21 cellular contexts compared by ENCODE assay signal in genomic region chr19:7706662-7707454, GRCh38. TPM values are rescaled to one million over a fixed set of nuclear protein-coding genes. Genes with fewer than 3 reads are reported as not detected.
A peak's percentile ranks its signal among the peaks of the same experiment; 100 is the strongest.
DNase-seq lines count a peak whose midpoint lies in the region; ATAC-seq and FAIRE-seq lines count a peak whose summit lies in the region.
"Had no signal": no experiment of that assay in that cellular context is flagged by ENCODE, and none has a peak within 500 bp of the region (broad histone marks: within the 10 kb centered on the region; RNA-seq: fewer than 3 reads in every experiment).

No MANE protein-coding gene starts in this region.

- no peaks in the 10 kb centered on the region for H3K27me3 Mint-ChIP-seq in CD8-positive, alpha-beta memory T cell
- H3K27me3 Mint-ChIP-seq in activated naive CD8-positive, alpha-beta T cell treated with anti-CD3 and anti-CD28 coated beads, Interleukin-2, amount 10 ng/mL, durations not matched to agents 7 days and 5 days = peaks cover 11% of the 10 kb centered on the region
- peaks cover 0 to 20% (median 0%) of the 10 kb centered on the region in 5 donors for H3K27me3 Mint-ChIP-seq in naive thymus-derived CD4-positive, alpha-beta T cell

- H3K27ac Mint-ChIP-seq in CD8-positive, alpha-beta memory T cell = peak overlapping the region; percentile 10 to 96 (median 94)
- H3K27ac Mint-ChIP-seq in activated naive CD8-positive, alpha-beta T cell treated with anti-CD3 and anti-CD28 coated beads, Interleukin-2, amount 10 ng/mL, durations not matched to agents 7 days and 5 days = peak overlapping the region; percentile 55
- peak overlapping the region; percentile 47 to 100 (median 97) for H3K27ac Mint-ChIP-seq in naive thymus-derived CD4-positive, alpha-beta T cell

- peak overlapping the region; percentile 46; the same call in 1 of the 2 replicates for H3K27ac ChIP-seq in BLaER1
- no peak overlapping the region for H3K27ac ChIP-seq in CD8-positive, alpha-beta memory T cell (ENCODE audit: low read depth, low read length)
- peak overlapping the region; percentile 79 for H3K27ac ChIP-seq in naive thymus-derived CD4-positive, alpha-beta T cell (ENCODE audit: low read depth, low read length)
- H3K27ac ChIP-seq: brain microvascular endothelial cell, SJCRH30 had no signal

- POLR2A ChIA-PET in CD8-positive, alpha-beta memory T cell (lab: Charles Lee) = interaction anchor here (1.6 kb wide), 1 partner anchor 26 kb away, joined by 4 read pairs; the partner anchor contains the start of gene TRAPPC5
- POLR2A ChIA-PET in activated naive CD8-positive, alpha-beta T cell treated with anti-CD3 and anti-CD28 coated beads, Interleukin-2, amount 10 ng/mL, durations not matched to agents 7 days and 5 days (lab: Charles Lee) = interaction anchor here (0.7 kb wide), 1 partner anchor 21 kb away, joined by 3 read pairs; no protein-coding TSS in a partner anchor
- POLR2A ChIA-PET in naive thymus-derived CD4-positive, alpha-beta T cell (lab: Charles Lee) = interaction anchor here (1.0 to 3.1 kb wide), 6 partner anchors 20 to 77 kb away, joined by 3 to 16 read pairs (median 7); partner anchors contain the start of genes PET100, TRAPPC5 and XAB2

- CTCF ChIA-PET in CD8-positive, alpha-beta memory T cell (lab: Charles Lee) = interaction anchor here (1.4 to 1.9 kb wide), 2 partner anchors 26 to 93 kb away, joined by 3 to 10 read pairs; partner anchors contain the start of gene TRAPPC5
- CTCF ChIA-PET in naive thymus-derived CD4-positive, alpha-beta T cell (lab: Charles Lee) = interaction anchor here (0.6 to 2.0 kb wide), 2 partner anchors 26 to 270 kb away, joined by 3 to 15 read pairs; partner anchors contain the start of gene TRAPPC5

- H4K20me1 ChIP-seq in BLaER1 = no peaks in the 10 kb centered on the region

- H3K4me3 ChIP-seq in BLaER1 = no peak overlapping the region
- no peak overlapping the region for H3K4me3 ChIP-seq in CD8-positive, alpha-beta memory T cell (ENCODE audit: low read length)
- peak overlapping the region; percentile 34 for H3K4me3 ChIP-seq in naive thymus-derived CD4-positive, alpha-beta T cell (ENCODE audit: low read length)
- no peak overlapping the region for H3K4me3 ChIP-seq in MG63
- H3K4me3 ChIP-seq: SJCRH30 had no signal

- H3K36me3 ChIP-seq in BLaER1 = no peaks in the 10 kb centered on the region
- H3K36me3 ChIP-seq in CD8-positive, alpha-beta memory T cell (ENCODE audit: insufficient read depth, low read length) = no peaks in the 10 kb centered on the region
- H3K36me3 ChIP-seq in naive thymus-derived CD4-positive, alpha-beta T cell (ENCODE audit: control insufficient read depth in 2 of 3, insufficient read depth in 3 of 3, low read length in 3 of 3) = no peaks in the 10 kb centered on the region
- H3K36me3 ChIP-seq in MG63 = no peaks in the 10 kb centered on the region
- H3K36me3 ChIP-seq: brain microvascular endothelial cell, SJCRH30 had no signal

- peak overlapping the region; percentile 45; the same call in 1 of the 2 replicates for H3K9ac ChIP-seq in BLaER1

- no peaks in the 10 kb centered on the region for H3K27me3 ChIP-seq in BLaER1
- H3K27me3 ChIP-seq in CD8-positive, alpha-beta memory T cell (ENCODE audit: insufficient read depth, low read length, poor library complexity, severe bottlenecking) = no peaks in the 10 kb centered on the region
- no peaks in the 10 kb centered on the region for H3K27me3 ChIP-seq in naive thymus-derived CD4-positive, alpha-beta T cell (ENCODE audit: control insufficient read depth in 2 of 2, insufficient read depth in 2 of 2, low read length in 2 of 2)
- peaks cover 21% of the 10 kb centered on the region for H3K27me3 ChIP-seq in MG63
- H3K27me3 ChIP-seq: brain microvascular endothelial cell, SJCRH30 had no signal

- no peaks in the 10 kb centered on the region for H3K9me3 Mint-ChIP-seq in CD8-positive, alpha-beta memory T cell
- H3K9me3 Mint-ChIP-seq in activated naive CD8-positive, alpha-beta T cell treated with anti-CD3 and anti-CD28 coated beads, Interleukin-2, amount 10 ng/mL, durations not matched to agents 7 days and 5 days = no peaks in the 10 kb centered on the region
- peaks cover 0 to 3% (median 0%) of the 10 kb centered on the region in 11 donors for H3K9me3 Mint-ChIP-seq in naive thymus-derived CD4-positive, alpha-beta T cell
- H3K9me3 Mint-ChIP-seq: immature natural killer cell had no signal

- H3K4me3 Mint-ChIP-seq in CD8-positive, alpha-beta memory T cell = peak overlapping the region in 6 of 7 donors; percentile 1 to 88 (median 74)
- H3K4me3 Mint-ChIP-seq in activated naive CD8-positive, alpha-beta T cell treated with anti-CD3 and anti-CD28 coated beads, Interleukin-2, amount 10 ng/mL, durations not matched to agents 7 days and 5 days = peak overlapping the region; percentile 70
- H3K4me3 Mint-ChIP-seq in naive thymus-derived CD4-positive, alpha-beta T cell = peak overlapping the region; percentile 38 to 91 (median 78)

- no peak for FAIRE-seq in frontal cortex (lab: Jason Lieb, UNC)

- intact Hi-C loops in naive thymus-derived CD4-positive, alpha-beta T cell (cut with micrococcal nuclease) = no loop called here

- peaks cover 87% of the 10 kb centered on the region for H3K4me1 ChIP-seq in BLaER1
- H3K4me1 ChIP-seq in CD8-positive, alpha-beta memory T cell (ENCODE audit: insufficient read depth, low read length) = peaks cover 44% of the 10 kb centered on the region
- peaks cover 22 to 38% of the 10 kb centered on the region in 2 donors for H3K4me1 ChIP-seq in naive thymus-derived CD4-positive, alpha-beta T cell (ENCODE audit: control insufficient read depth in 2 of 2, insufficient read depth in 2 of 2, low read length in 2 of 2)
- H3K4me1 ChIP-seq: SJCRH30 had no signal

- H3K4me1 Mint-ChIP-seq in CD8-positive, alpha-beta memory T cell = peaks cover 24 to 45% (median 32%) of the 10 kb centered on the region in 3 donors
- peaks cover 25% of the 10 kb centered on the region for H3K4me1 Mint-ChIP-seq in activated naive CD8-positive, alpha-beta T cell treated with anti-CD3 and anti-CD28 coated beads, Interleukin-2, amount 10 ng/mL, durations not matched to agents 7 days and 5 days
- peaks cover 27 to 74% (median 57%) of the 10 kb centered on the region in 7 donors for H3K4me1 Mint-ChIP-seq in naive thymus-derived CD4-positive, alpha-beta T cell

- peak overlapping the region; percentile 88 for H3K4me2 ChIP-seq in BLaER1

- DNase-seq in CD8-positive, alpha-beta memory T cell = no peak
- DNase-seq in activated naive CD8-positive, alpha-beta T cell treated with anti-CD3 and anti-CD28 coated beads, Interleukin-2, amount 10 ng/mL, durations not matched to agents 7 days and 5 days = no peak
- DNase-seq in naive thymus-derived CD4-positive, alpha-beta T cell = no peak
- DNase-seq in frontal cortex (ENCODE audit: low spot score in 2 of 2) = no peak
- DNase-seq in MG63 = no peak
- DNase-seq: activated T-cell treated with anti-CD3 and anti-CD28 coated beads, Interleukin-2, amount 50 U/mL, for 48 hours; brain microvascular endothelial cell; effector CD8-positive, alpha-beta T cell; EL; foreskin fibroblast; immature natural killer cell; NCI-H2029 treated with DMSO at 0.1 percent for 48 hours; NCI-H82; SJCRH30; stimulated activated CD4-positive, alpha-beta T cell treated with anti-CD3 and anti-CD28 coated beads, Interleukin-2, amount 100 ng/mL, for 48 hours; stimulated activated naive CD4-positive, alpha-beta T cell treated with Interleukin-2 at 50 U/mL for 16 hours had no signal

- no peaks in the 10 kb centered on the region for H3K9me3 ChIP-seq in BLaER1
- H3K9me3 ChIP-seq in CD8-positive, alpha-beta memory T cell (ENCODE audit: low read length) = no peaks in the 10 kb centered on the region
- H3K9me3 ChIP-seq in naive thymus-derived CD4-positive, alpha-beta T cell (ENCODE audit: control insufficient read depth in 2 of 3, low read length in 3 of 3) = no peaks in the 10 kb centered on the region
- H3K9me3 ChIP-seq in MG63 = no peaks in the 10 kb centered on the region
- H3K9me3 ChIP-seq: SJCRH30 had no signal

- no peaks in the 10 kb centered on the region for H3K36me3 Mint-ChIP-seq in CD8-positive, alpha-beta memory T cell
- no peaks in the 10 kb centered on the region for H3K36me3 Mint-ChIP-seq in activated naive CD8-positive, alpha-beta T cell treated with anti-CD3 and anti-CD28 coated beads, Interleukin-2, amount 10 ng/mL, durations not matched to agents 7 days and 5 days
- H3K36me3 Mint-ChIP-seq in naive thymus-derived CD4-positive, alpha-beta T cell = no peaks in the 10 kb centered on the region
- H3K36me3 Mint-ChIP-seq: immature natural killer cell had no signal

- no peak for ATAC-seq in activated naive CD8-positive, alpha-beta T cell treated with anti-CD3 and anti-CD28 coated beads, Interleukin-2, amount 10 ng/mL, durations not matched to agents 7 days and 5 days (ENCODE audit: low read depth)
- ATAC-seq in naive thymus-derived CD4-positive, alpha-beta T cell = no peak
- ATAC-seq in HG03108 (IDR thresholded peaks at IDR 0.05; ENCODE audit: unreplicated experiment) (no peak), GM19467 (IDR thresholded peaks at IDR 0.05; ENCODE audit: unreplicated experiment) (no peak)

RNA-seq across cellular contexts. Expression of gene FCER2, which starts 4.9 kb away (rescaled TPM):
- 1 to 10 TPM in 1 of 2 experiments, under 1 TPM in 1; 0.96 to 1.6 TPM for total RNA-seq in CD8-positive, alpha-beta memory T cell
- not detected for polyA plus RNA-seq in CD8-positive, alpha-beta memory T cell
- under 1 TPM; 0.19 to 0.26 TPM for total RNA-seq in activated naive CD8-positive, alpha-beta T cell treated with anti-CD3 and anti-CD28 coated beads, Interleukin-2, amount 10 ng/mL, durations not matched to agents 7 days and 5 days
- total RNA-seq in naive thymus-derived CD4-positive, alpha-beta T cell = 1 to 10 TPM in 2 of 5 experiments, under 1 TPM in 1, not detected in 2; 0.32 to 3.8 (median 1.3) TPM
- polyA plus RNA-seq in naive thymus-derived CD4-positive, alpha-beta T cell = under 1 TPM; 0.48 to 0.52 TPM
- total RNA-seq in frontal cortex = not detected
- not detected in 2 replicates for total RNA-seq in MG63 (2014; rRNA removed; shearing (Covaris generic); ENCODE audit: low replicate concordance)
- total RNA-seq: LHCN-M2, SJCRH30 had no signal
- polyA plus RNA-seq: BJ had no signal

RNA-seq across cellular contexts. Expression of gene CLEC4G, which starts 25.1 kb away (rescaled TPM):
- total RNA-seq in CD8-positive, alpha-beta memory T cell = not detected
- not detected for polyA plus RNA-seq in CD8-positive, alpha-beta memory T cell
- not detected for total RNA-seq in activated naive CD8-positive, alpha-beta T cell treated with anti-CD3 and anti-CD28 coated beads, Interleukin-2, amount 10 ng/mL, durations not matched to agents 7 days and 5 days
- 1 to 10 TPM in 1 of 5 experiments, not detected in 4; 1.2 TPM for total RNA-seq in naive thymus-derived CD4-positive, alpha-beta T cell
- not detected for polyA plus RNA-seq in naive thymus-derived CD4-positive, alpha-beta T cell
- total RNA-seq in frontal cortex = 0.82 TPM
- total RNA-seq in MG63 (2014; rRNA removed; shearing (Covaris generic); ENCODE audit: low replicate concordance) = not detected in 2 replicates
- total RNA-seq: LHCN-M2, SJCRH30 had no signal
- polyA plus RNA-seq: BJ had no signal

RNA-seq across cellular contexts. Expression of gene TRAPPC5, which starts 26.2 kb away (rescaled TPM):
- 10 to 100 TPM; 63.5 to 70.1 TPM for total RNA-seq in CD8-positive, alpha-beta memory T cell
- polyA plus RNA-seq in CD8-positive, alpha-beta memory T cell = 155 TPM
- 10 to 100 TPM; 74.4 to 79.8 TPM for total RNA-seq in activated naive CD8-positive, alpha-beta T cell treated with anti-CD3 and anti-CD28 coated beads, Interleukin-2, amount 10 ng/mL, durations not matched to agents 7 days and 5 days
- total RNA-seq in naive thymus-derived CD4-positive, alpha-beta T cell = 10 to 100 TPM; 43.7 to 79.3 (median 75.4) TPM
- polyA plus RNA-seq in naive thymus-derived CD4-positive, alpha-beta T cell = 100 to 1,000 TPM; 165 to 191 TPM
- total RNA-seq in frontal cortex = 15.5 TPM
- total RNA-seq in MG63 (2014; rRNA removed; shearing (Covaris generic); ENCODE audit: low replicate concordance) = 159 and 202 TPM in 2 replicates

RNA-seq across cellular contexts. Expression of gene MCEMP1, which starts 30.0 kb away (rescaled TPM):
- total RNA-seq in CD8-positive, alpha-beta memory T cell = not detected
- not detected for polyA plus RNA-seq in CD8-positive, alpha-beta memory T cell
- not detected for total RNA-seq in activated naive CD8-positive, alpha-beta T cell treated with anti-CD3 and anti-CD28 coated beads, Interleukin-2, amount 10 ng/mL, durations not matched to agents 7 days and 5 days
- total RNA-seq in naive thymus-derived CD4-positive, alpha-beta T cell = 10 to 100 TPM in 1 of 5 experiments, 1 to 10 TPM in 1, not detected in 3; 1.2 to 12.3 TPM
- not detected for polyA plus RNA-seq in naive thymus-derived CD4-positive, alpha-beta T cell
- not detected for total RNA-seq in frontal cortex
- total RNA-seq in MG63 (2014; rRNA removed; shearing (Covaris generic); ENCODE audit: low replicate concordance) = not detected in 2 replicates
- total RNA-seq: LHCN-M2, SJCRH30 had no signal
- polyA plus RNA-seq: BJ had no signal

RNA-seq across cellular contexts. Expression of gene RETN, which starts 38.0 kb away (rescaled TPM):
- not detected for total RNA-seq in CD8-positive, alpha-beta memory T cell
- 1.2 TPM for polyA plus RNA-seq in CD8-positive, alpha-beta memory T cell
- total RNA-seq in activated naive CD8-positive, alpha-beta T cell treated with anti-CD3 and anti-CD28 coated beads, Interleukin-2, amount 10 ng/mL, durations not matched to agents 7 days and 5 days = 1 to 10 TPM; 4.4 to 4.8 TPM
- total RNA-seq in naive thymus-derived CD4-positive, alpha-beta T cell = 1 to 10 TPM in 1 of 5 experiments, not detected in 4; 3.4 TPM
- not detected for polyA plus RNA-seq in naive thymus-derived CD4-positive, alpha-beta T cell
- total RNA-seq in frontal cortex = not detected
- total RNA-seq in MG63 (2014; rRNA removed; shearing (Covaris generic); ENCODE audit: low replicate concordance) = not detected in 2 replicates
- total RNA-seq: LHCN-M2, SJCRH30 had no signal
- polyA plus RNA-seq: BJ had no signal
